15 cellular contexts compared by ENCODE assay signal in genomic region chr10:131162866-131163265, GRCh38.
A peak's percentile ranks its signal among the peaks of the same experiment; 100 is the strongest.
DNase-seq lines count a peak whose midpoint lies in the region; ATAC-seq and TF ChIP-seq lines count a peak whose summit lies in the region.
"Had no signal": no experiment of that assay in that cellular context is flagged by ENCODE, and none has a peak within 500 bp of the region (broad histone marks: within the 10 kb centered on the region; RNA-seq: fewer than 3 reads in every experiment).

No MANE protein-coding gene starts in this region.

- no peaks in the 10 kb centered on the region for H3K9me3 ChIP-seq in BLaER1 treated with 17β-estradiol and CSF1 and Interleukin-3, amounts not matched to agents 10 nM and 100 nM (replicated peaks in 1 of 11)
- H3K9me3 ChIP-seq in DND-41 (ENCODE audit: insufficient read depth, low read length, severe bottlenecking), result no peaks in the 10 kb centered on the region
- H3K9me3 ChIP-seq: BE2C had no signal

- H3K27ac Mint-ChIP-seq in T-cell, result peak overlapping the region in 1 of 2 donors; percentile 27
- H3K27ac Mint-ChIP-seq: HFFc6 had no signal

- peak overlapping the region; percentile 9 to 77 (median 63); a peak in 19 of 22 replicates for H3K4me2 ChIP-seq in BLaER1 treated with 17β-estradiol and CSF1 and Interleukin-3, amounts not matched to agents 10 nM and 100 nM
- no peak overlapping the region for H3K4me2 ChIP-seq in DND-41 (ENCODE audit: insufficient read depth, low read length)

- intact Hi-C loops in posterior vena cava (cut with DNase I), result no loop called here

- no peaks in the 10 kb centered on the region for H3K79me2 ChIP-seq in DND-41 (ENCODE audit: insufficient read depth, low read length)

- no peaks in the 10 kb centered on the region for H4K20me1 ChIP-seq in BLaER1 treated with 17β-estradiol and CSF1 and Interleukin-3, amounts not matched to agents 10 nM and 100 nM
- no peaks in the 10 kb centered on the region for H4K20me1 ChIP-seq in DND-41 (ENCODE audit: insufficient read depth, low read length)

- H3K4me1 Mint-ChIP-seq in T-cell, result peaks cover 0 to 10% (median 0%) of the 10 kb centered on the region in 3 donors
- H3K4me1 Mint-ChIP-seq: CD4-positive, CD25-positive, alpha-beta regulatory T cell had no signal

- H3K36me3 ChIP-seq in BLaER1 treated with 17β-estradiol and CSF1 and Interleukin-3, amounts not matched to agents 10 nM and 100 nM, result peaks cover 0 to 33% (median 0%) of the 10 kb centered on the region in 11 experiments; a peak in 7 of 22 replicates
- H3K36me3 ChIP-seq in DND-41 (ENCODE audit: insufficient read depth, low read length), result no peaks in the 10 kb centered on the region
- H3K36me3 ChIP-seq: BE2C had no signal

- H3K27me3 ChIP-seq in BLaER1 treated with 17β-estradiol and CSF1 and Interleukin-3, amounts not matched to agents 10 nM and 100 nM, result no peaks in the 10 kb centered on the region
- H3K27me3 ChIP-seq in DND-41 (ENCODE audit: insufficient read depth, low read length, poor library complexity), result no peaks in the 10 kb centered on the region
- H3K27me3 ChIP-seq: BE2C had no signal

- peaks cover 0 to 2% of the 10 kb centered on the region in 2 donors for H3K27me3 Mint-ChIP-seq in T-cell
- H3K27me3 Mint-ChIP-seq: CD4-positive, CD25-positive, alpha-beta regulatory T cell had no signal

- peak; percentile 22; the same call in 1 of the 3 replicates for ATAC-seq in DND-41 (ENCODE audit: insufficient read depth, low read depth)
- peak; percentile 29 to 70 (median 48) for ATAC-seq in T-cell (replicated peaks in 1 of 4)
- no peak for ATAC-seq in GM21786 (IDR thresholded peaks at IDR 0.05; ENCODE audit: unreplicated experiment)
- ATAC-seq: GM12878, HepG2 had no signal

- no peak overlapping the region for H3K27ac ChIP-seq in BLaER1 treated with 17β-estradiol and CSF1 and Interleukin-3, amounts not matched to agents 10 nM and 100 nM
- H3K27ac ChIP-seq in DND-41 (ENCODE audit: low read length), result no peak overlapping the region

- CTCF ChIA-PET in T-cell (lab: Charles Lee), result no interaction called here

- POLR2A ChIA-PET in T-cell (lab: Charles Lee), result no interaction called here

- peaks cover 6 to 93% (median 67%) of the 10 kb centered on the region in 10 experiments; a peak in 19 of 20 replicates for H3K4me1 ChIP-seq in BLaER1 treated with 17β-estradiol and CSF1 and Interleukin-3, amounts not matched to agents 10 nM and 100 nM
- no peaks in the 10 kb centered on the region for H3K4me1 ChIP-seq in DND-41 (ENCODE audit: insufficient read depth, low read length)
- H3K4me1 ChIP-seq: BE2C had no signal

- no peak overlapping the region for H2AFZ ChIP-seq in DND-41 (ENCODE audit: low read depth, low read length)

- no peak overlapping the region for H3K4me3 ChIP-seq in BLaER1 treated with 17β-estradiol and CSF1 and Interleukin-3, amounts not matched to agents 10 nM and 100 nM
- H3K4me3 ChIP-seq in DND-41 (ENCODE audit: low read depth in 1 of 2, low read length in 2 of 2), result no peak overlapping the region
- H3K4me3 ChIP-seq: GM12878 had no signal

- H3K9ac ChIP-seq in BLaER1 treated with 17β-estradiol and CSF1 and Interleukin-3, amounts not matched to agents 10 nM and 100 nM, result peak overlapping the region in 3 of 11 experiments; percentile 6 to 24 (median 7); a peak in 1 of 22 replicates
- H3K9ac ChIP-seq in DND-41 (ENCODE audit: low read depth, low read length), result no peak overlapping the region

- no peak for DNase-seq in DND-41
- DNase-seq in T-cell, result peak in 1 of 34 experiments; percentile 6
- peak; percentile 35 for DNase-seq in posterior vena cava (ENCODE audit: low spot score)
- DNase-seq in dedifferentiated amniotic fluid mesenchymal stem cell (ENCODE audit: extremely low spot score), result no peak
- no peak for DNase-seq in SHP77 treated with DMSO at 0.1 percent for 48 hours (lab: John Stamatoyannopoulos, UW)
- DNase-seq: BE2C; Calu3; CD4-positive, CD25-positive, alpha-beta regulatory T cell; DMS 273 treated with DMSO at 0.1 percent for 48 hours; HCEC 1CT; HFFc6 had no signal

- H3K9me3 Mint-ChIP-seq in T-cell, result no peaks in the 10 kb centered on the region
- H3K9me3 Mint-ChIP-seq: CD4-positive, CD25-positive, alpha-beta regulatory T cell had no signal

- peak overlapping the region in 1 of 3 donors; percentile 69 for H3K4me3 Mint-ChIP-seq in T-cell
- H3K4me3 Mint-ChIP-seq: CD4-positive, CD25-positive, alpha-beta regulatory T cell; HFFc6 had no signal

- H3K36me3 Mint-ChIP-seq in T-cell, result no peaks in the 10 kb centered on the region
- H3K36me3 Mint-ChIP-seq: CD4-positive, CD25-positive, alpha-beta regulatory T cell had no signal

- TF ChIP-seq CTCF in DND-41 (IDR thresholded peaks at IDR 0.05; ENCODE audit: borderline replicate concordance, extremely low read depth, low read length, poor library complexity, severe bottlenecking), result no peak
